Comparison of ENCODE assay signal across 2 cellular contexts in the genomic region with DNA sequence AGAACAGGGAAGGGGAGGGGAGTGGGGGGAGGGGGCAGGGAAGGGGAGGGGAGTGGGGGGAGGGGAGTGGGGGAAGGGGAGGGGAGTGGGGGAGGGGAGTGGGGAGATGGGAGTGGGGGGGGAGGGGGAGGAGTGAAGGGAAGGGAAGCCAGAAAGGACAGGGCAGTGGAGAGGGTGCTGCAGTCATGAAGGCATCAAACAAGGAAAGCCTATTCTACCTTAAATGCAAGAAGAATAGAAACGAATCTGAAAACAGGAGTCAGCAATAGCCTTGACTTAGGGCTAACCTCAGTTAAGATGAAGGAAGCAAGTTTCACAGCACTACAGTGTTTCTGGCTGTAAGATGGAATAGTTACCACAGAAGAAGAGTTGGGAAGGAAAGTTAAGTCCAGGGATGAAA.
TF ChIP-seq lines count a peak whose summit lies in the region.

No MANE protein-coding gene starts in this region.

TF ChIP-seq in A549, 52 proteins besides CTCF, POLR2A, EP300 and RAD21 (continued from another document):
- TF ChIP-seq, protein P1, sequence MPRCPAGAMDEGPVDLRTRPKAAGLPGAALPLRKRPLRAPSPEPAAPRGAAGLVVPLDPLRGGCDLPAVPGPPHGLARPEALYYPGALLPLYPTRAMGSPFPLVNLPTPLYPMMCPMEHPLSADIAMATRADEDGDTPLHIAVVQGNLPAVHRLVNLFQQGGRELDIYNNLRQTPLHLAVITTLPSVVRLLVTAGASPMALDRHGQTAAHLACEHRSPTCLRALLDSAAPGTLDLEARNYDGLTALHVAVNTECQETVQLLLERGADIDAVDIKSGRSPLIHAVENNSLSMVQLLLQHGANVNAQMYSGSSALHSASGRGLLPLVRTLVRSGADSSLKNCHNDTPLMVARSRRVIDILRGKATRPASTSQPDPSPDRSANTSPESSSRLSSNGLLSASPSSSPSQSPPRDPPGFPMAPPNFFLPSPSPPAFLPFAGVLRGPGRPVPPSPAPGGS (IDR thresholded peaks at IDR 0.05): no peak
- TF ChIP-seq, protein P2, sequence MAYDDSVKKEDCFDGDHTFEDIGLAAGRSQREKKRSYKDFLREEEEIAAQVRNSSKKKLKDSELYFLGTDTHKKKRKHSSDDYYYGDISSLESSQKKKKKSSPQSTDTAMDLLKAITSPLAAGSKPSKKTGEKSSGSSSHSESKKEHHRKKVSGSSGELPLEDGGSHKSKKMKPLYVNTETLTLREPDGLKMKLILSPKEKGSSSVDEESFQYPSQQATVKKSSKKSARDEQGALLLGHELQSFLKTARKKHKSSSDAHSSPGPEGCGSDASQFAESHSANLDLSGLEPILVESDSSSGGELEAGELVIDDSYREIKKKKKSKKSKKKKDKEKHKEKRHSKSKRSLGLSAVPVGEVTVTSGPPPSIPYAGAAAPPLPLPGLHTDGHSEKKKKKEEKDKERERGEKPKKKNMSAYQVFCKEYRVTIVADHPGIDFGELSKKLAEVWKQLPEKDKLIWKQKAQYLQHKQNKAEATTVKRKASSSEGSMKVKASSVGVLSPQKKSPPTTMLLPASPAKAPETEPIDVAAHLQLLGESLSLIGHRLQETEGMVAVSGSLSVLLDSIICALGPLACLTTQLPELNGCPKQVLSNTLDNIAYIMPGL (CRISPR knock-in tag; IDR thresholded peaks at IDR 0.05; ENCODE audit: borderline replicate concordance): no peak
- TF ChIP-seq BHLHE40 (IDR thresholded peaks at IDR 0.05; ENCODE audit: low read depth, low read length) (no peak), KDM5A (IDR thresholded peaks at IDR 0.05) (no peak), EHMT2 (IDR thresholded peaks at IDR 0.05; ENCODE audit: low read depth) (no peak), TFCP2L1 (CRISPR knock-in tag; IDR thresholded peaks at IDR 0.05) (no peak), GATA3 (IDR thresholded peaks at IDR 0.05; ENCODE audit: borderline replicate concordance) (no peak), RFX5 (IDR thresholded peaks at IDR 0.05) (no peak), ZC3H11A (IDR thresholded peaks at IDR 0.05) (no peak), MYC (IDR thresholded peaks at IDR 0.05; ENCODE audit: borderline replicate concordance, low read length) (no peak)
- TF ChIP-seq, protein P3, sequence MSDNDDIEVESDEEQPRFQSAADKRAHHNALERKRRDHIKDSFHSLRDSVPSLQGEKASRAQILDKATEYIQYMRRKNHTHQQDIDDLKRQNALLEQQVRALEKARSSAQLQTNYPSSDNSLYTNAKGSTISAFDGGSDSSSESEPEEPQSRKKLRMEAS (IDR thresholded peaks at IDR 0.05): no peak
TF ChIP-seq in A549: peak in this region for 0.

TF ChIP-seq in GM23338, 12 proteins besides CTCF, POLR2A, EP300 and RAD21 (continued from another document):
- TF ChIP-seq, protein P4, sequence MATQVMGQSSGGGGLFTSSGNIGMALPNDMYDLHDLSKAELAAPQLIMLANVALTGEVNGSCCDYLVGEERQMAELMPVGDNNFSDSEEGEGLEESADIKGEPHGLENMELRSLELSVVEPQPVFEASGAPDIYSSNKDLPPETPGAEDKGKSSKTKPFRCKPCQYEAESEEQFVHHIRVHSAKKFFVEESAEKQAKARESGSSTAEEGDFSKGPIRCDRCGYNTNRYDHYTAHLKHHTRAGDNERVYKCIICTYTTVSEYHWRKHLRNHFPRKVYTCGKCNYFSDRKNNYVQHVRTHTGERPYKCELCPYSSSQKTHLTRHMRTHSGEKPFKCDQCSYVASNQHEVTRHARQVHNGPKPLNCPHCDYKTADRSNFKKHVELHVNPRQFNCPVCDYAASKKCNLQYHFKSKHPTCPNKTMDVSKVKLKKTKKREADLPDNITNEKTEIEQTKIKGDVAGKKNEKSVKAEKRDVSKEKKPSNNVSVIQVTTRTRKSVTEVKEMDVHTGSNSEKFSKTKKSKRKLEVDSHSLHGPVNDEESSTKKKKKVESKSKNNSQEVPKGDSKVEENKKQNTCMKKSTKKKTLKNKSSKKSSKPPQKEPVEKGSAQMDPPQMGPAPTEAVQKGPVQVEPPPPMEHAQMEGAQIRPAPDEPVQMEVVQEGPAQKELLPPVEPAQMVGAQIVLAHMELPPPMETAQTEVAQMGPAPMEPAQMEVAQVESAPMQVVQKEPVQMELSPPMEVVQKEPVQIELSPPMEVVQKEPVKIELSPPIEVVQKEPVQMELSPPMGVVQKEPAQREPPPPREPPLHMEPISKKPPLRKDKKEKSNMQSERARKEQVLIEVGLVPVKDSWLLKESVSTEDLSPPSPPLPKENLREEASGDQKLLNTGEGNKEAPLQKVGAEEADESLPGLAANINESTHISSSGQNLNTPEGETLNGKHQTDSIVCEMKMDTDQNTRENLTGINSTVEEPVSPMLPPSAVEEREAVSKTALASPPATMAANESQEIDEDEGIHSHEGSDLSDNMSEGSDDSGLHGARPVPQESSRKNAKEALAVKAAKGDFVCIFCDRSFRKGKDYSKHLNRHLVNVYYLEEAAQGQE (IDR thresholded peaks at IDR 0.05; ENCODE audit: unreplicated experiment): no peak
